8 cellular contexts compared by ENCODE assay signal in the genomic region with DNA sequence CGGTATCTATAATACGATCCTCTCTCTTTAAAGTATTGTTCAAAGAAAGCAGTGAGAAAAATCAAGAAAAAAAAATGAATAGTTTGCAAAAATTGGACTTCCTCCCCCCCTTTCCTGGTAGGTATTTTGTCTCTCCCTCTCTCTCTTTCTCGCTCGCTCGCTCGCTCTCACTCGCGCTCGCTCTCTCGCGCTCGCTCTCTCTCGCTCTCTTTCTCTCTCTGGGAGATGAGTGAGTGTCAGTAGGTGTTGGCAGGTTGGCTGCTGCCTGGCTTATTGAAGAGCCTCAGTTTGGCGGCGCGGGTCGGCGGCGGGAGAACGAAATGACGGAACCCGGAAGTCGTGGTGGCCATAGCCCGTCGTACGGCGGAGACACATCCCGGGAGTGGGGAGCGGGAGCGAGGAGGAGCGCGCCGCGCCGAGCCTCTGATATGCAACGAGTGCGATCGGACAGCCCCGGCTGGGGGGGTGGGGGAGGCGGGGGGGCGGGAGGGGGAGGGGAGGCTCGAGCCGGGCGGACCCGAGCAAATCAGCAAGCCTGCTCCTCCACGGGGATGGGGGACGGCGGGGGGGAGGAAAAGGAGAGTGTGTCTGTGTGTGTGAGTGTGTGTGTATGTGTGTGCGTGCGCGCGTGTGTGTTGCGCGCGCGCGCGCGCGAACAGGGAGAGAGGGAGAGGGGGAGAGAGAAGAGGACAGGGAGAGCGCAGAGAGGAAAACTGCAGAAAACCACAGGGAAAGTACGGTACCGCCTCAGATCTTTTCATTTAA. TPM values are rescaled to one million over a fixed set of nuclear protein-coding genes. Genes with fewer than 3 reads are reported as not detected.
A peak's percentile ranks its signal among the peaks of the same experiment; 100 is the strongest.
DNase-seq lines count a peak whose midpoint lies in the region; ATAC-seq and TF ChIP-seq lines count a peak whose summit lies in the region.

A gene (minus strand): TSS at position 441 of the 765 bp plus-strand sequence. CDS start 1,083 bp downstream, outside the sequence.

- peak within 1 kb of the TSS; percentile 58 to 68 for H3K4me3 ChIP-seq in body of pancreas
- H3K4me3 ChIP-seq in prostate gland, result peak within 1 kb of the TSS; percentile 57 to 65

- H3K36me3 ChIP-seq in body of pancreas (replicated peaks in 1 of 2; ENCODE audit: insufficient read depth in 1 of 2, low read depth in 2 of 2) (no peaks in the 10 kb centered on the region), prostate gland (no peaks in the 10 kb centered on the region)

- ATAC-seq in body of pancreas (peak; percentile 70), GM21367 (IDR thresholded peaks at IDR 0.05; ENCODE audit: unreplicated experiment) (no peak)

- peak in 1 of 7 experiments; percentile 9 for TF ChIP-seq CTCF in body of pancreas (IDR thresholded peaks at IDR 0.05)
- TF ChIP-seq CTCF in prostate gland (IDR thresholded peaks at IDR 0.05), result no peak

- 0% methylated on average over 38 to 56 of the region's 63 CpGs for WGBS in body of pancreas, 2 donors
- WGBS in prostate gland, result under 1% methylated on average over 63 of the region's 63 CpGs

- DNase-seq in Daoy (ENCODE audit: low read depth), result peak; percentile 94
- DNase-seq in H4 (ENCODE audit: low spot score), result peak; percentile 92
- peak; percentile 75 for DNase-seq in NAMALWA (ENCODE audit: low spot score)
- DNase-seq in SHP77 treated with DMSO at 0.1 percent for 48 hours (lab: John Stamatoyannopoulos, UW), result peak; percentile 71
- DNase-seq in body of pancreas, result peak; percentile 90 to 93 (median 92)
- DNase-seq in hypothalamus (lab: John Stamatoyannopoulos, UW), result peak in 48 of 51 donors; percentile 44 to 96 (median 78)
- peak; percentile 91 for DNase-seq in prostate gland (ENCODE audit: low spot score)

- H3K9me3 ChIP-seq in body of pancreas, result no peaks in the 10 kb centered on the region
- no peaks in the 10 kb centered on the region for H3K9me3 ChIP-seq in prostate gland

- intact Hi-C loops in body of pancreas (cut with DNase I) (no loop called here), prostate gland (cut with DNase I) (loop anchor here (2.0 to 10.0 kb wide), 6 partner anchors 213 to 1795 kb away; no protein-coding TSS in a partner anchor)

- TF ChIP-seq POLR2A in body of pancreas (IDR thresholded peaks at IDR 0.05) (peak; percentile 72 to 93 (median 92)), prostate gland (IDR thresholded peaks at IDR 0.05) (peak; percentile 67)

- H3K4me1 ChIP-seq in body of pancreas (peaks cover 12% of the 10 kb centered on the region), prostate gland (replicated peaks) (no peaks in the 10 kb centered on the region)

- H3K27ac ChIP-seq in body of pancreas (peak within 1 kb of the TSS; percentile 80 to 97 (median 92)), prostate gland (peak within 1 kb of the TSS; percentile 87 to 92)

- H3K27me3 ChIP-seq in body of pancreas, result no peaks in the 10 kb centered on the region
- no peaks in the 10 kb centered on the region for H3K27me3 ChIP-seq in prostate gland (replicated peaks; ENCODE audit: insufficient read depth)

RNA-seq across cellular contexts. Expression of the gene that starts here (rescaled TPM):
- 29.3 and 35.3 TPM in 2 replicates for total RNA-seq in Daoy (2014; rRNA removed; shearing (Covaris generic))
- total RNA-seq in H4 (2014; rRNA removed; shearing (Covaris generic)), result 13.0 and 28.0 TPM in 2 replicates
- total RNA-seq in body of pancreas (10 to 100 TPM; 11.9 to 86.0 TPM), prostate gland (10 to 100 TPM; 53.4 to 73.2 TPM)
